In the genomic region with DNA sequence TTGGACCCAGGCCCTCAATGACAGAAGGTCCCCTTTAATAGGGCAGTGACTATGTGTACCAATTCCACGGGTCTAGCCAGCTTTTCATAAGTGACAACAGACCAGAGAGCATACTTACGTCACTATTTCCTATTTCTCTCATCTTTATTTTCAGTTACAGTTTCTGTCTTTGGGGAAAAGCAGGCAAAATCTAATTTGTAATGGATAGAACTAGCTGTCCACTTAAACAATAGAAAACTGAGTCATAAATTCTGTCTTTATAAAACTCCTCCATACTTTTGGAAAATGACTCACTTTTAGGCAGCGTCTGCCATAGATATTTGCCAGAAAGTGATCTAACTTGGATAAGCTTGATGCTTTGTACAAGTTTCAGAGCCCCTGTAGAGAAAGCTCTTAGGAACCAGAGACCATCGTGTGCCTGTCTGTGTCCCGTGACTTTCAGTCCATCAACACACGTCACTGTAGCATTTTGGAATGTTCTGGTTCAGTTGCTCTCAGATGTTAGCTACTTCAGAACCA, we compare ENCODE assay signal across 1 cellular context.
TF ChIP-seq lines count a peak whose summit lies in the region.

No MANE protein-coding gene starts in this region.

TF ChIP-seq in SK-N-SH treated with all-trans-retinoic acid at 6 μM for 48 hours, 23 proteins besides CTCF, POLR2A, EP300 and RAD21 (continued from another document):
- TF ChIP-seq, protein P1, sequence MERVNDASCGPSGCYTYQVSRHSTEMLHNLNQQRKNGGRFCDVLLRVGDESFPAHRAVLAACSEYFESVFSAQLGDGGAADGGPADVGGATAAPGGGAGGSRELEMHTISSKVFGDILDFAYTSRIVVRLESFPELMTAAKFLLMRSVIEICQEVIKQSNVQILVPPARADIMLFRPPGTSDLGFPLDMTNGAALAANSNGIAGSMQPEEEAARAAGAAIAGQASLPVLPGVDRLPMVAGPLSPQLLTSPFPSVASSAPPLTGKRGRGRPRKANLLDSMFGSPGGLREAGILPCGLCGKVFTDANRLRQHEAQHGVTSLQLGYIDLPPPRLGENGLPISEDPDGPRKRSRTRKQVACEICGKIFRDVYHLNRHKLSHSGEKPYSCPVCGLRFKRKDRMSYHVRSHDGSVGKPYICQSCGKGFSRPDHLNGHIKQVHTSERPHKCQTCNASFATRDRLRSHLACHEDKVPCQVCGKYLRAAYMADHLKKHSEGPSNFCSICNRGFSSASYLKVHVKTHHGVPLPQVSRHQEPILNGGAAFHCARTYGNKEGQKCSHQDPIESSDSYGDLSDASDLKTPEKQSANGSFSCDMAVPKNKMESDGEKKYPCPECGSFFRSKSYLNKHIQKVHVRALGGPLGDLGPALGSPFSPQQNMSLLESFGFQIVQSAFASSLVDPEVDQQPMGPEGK (CRISPR knock-in tag; IDR thresholded peaks at IDR 0.05; ENCODE audit: borderline replicate concordance) = no peak
- TF ChIP-seq CSDC2 (CRISPR knock-in tag; IDR thresholded peaks at IDR 0.05) (no peak), TOX (CRISPR knock-in tag; IDR thresholded peaks at IDR 0.05; ENCODE audit: borderline replicate concordance) (no peak), ZC3H10 (CRISPR knock-in tag; IDR thresholded peaks at IDR 0.05) (peak; percentile 24; the same call in 1 of the 2 replicates), TCF4 (CRISPR knock-in tag; IDR thresholded peaks at IDR 0.05; ENCODE audit: borderline replicate concordance) (no peak), ZNF70 (CRISPR knock-in tag; IDR thresholded peaks at IDR 0.05) (no peak), ARNTL (CRISPR knock-in tag; IDR thresholded peaks at IDR 0.05; ENCODE audit: borderline replicate concordance, low read depth) (no peak), GLIS3 (CRISPR knock-in tag; IDR thresholded peaks at IDR 0.05) (no peak), ZFP3 (CRISPR knock-in tag; IDR thresholded peaks at IDR 0.05) (peak; percentile 80), ISL1 (CRISPR knock-in tag; IDR thresholded peaks at IDR 0.05) (peak; percentile 97), BACH2 (CRISPR knock-in tag; IDR thresholded peaks at IDR 0.05; ENCODE audit: borderline replicate concordance) (no peak)
- TF ChIP-seq, protein P2, sequence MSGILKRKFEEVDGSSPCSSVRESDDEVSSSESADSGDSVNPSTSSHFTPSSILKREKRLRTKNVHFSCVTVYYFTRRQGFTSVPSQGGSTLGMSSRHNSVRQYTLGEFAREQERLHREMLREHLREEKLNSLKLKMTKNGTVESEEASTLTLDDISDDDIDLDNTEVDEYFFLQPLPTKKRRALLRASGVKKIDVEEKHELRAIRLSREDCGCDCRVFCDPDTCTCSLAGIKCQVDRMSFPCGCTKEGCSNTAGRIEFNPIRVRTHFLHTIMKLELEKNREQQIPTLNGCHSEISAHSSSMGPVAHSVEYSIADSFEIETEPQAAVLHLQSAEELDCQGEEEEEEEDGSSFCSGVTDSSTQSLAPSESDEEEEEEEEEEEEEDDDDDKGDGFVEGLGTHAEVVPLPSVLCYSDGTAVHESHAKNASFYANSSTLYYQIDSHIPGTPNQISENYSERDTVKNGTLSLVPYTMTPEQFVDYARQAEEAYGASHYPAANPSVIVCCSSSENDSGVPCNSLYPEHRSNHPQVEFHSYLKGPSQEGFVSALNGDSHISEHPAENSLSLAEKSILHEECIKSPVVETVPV (CRISPR knock-in tag; IDR thresholded peaks at IDR 0.05) = no peak; the same call in 1 of the 2 replicates
- TF ChIP-seq, protein P3, sequence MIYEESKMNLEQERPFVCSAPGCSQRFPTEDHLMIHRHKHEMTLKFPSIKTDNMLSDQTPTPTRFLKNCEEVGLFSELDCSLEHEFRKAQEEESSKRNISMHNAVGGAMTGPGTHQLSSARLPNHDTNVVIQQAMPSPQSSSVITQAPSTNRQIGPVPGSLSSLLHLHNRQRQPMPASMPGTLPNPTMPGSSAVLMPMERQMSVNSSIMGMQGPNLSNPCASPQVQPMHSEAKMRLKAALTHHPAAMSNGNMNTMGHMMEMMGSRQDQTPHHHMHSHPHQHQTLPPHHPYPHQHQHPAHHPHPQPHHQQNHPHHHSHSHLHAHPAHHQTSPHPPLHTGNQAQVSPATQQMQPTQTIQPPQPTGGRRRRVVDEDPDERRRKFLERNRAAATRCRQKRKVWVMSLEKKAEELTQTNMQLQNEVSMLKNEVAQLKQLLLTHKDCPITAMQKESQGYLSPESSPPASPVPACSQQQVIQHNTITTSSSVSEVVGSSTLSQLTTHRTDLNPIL (CRISPR knock-in tag; IDR thresholded peaks at IDR 0.05; ENCODE audit: low read depth) = peak; percentile 83
